8 cellular contexts compared by ENCODE assay signal in the genomic region with DNA sequence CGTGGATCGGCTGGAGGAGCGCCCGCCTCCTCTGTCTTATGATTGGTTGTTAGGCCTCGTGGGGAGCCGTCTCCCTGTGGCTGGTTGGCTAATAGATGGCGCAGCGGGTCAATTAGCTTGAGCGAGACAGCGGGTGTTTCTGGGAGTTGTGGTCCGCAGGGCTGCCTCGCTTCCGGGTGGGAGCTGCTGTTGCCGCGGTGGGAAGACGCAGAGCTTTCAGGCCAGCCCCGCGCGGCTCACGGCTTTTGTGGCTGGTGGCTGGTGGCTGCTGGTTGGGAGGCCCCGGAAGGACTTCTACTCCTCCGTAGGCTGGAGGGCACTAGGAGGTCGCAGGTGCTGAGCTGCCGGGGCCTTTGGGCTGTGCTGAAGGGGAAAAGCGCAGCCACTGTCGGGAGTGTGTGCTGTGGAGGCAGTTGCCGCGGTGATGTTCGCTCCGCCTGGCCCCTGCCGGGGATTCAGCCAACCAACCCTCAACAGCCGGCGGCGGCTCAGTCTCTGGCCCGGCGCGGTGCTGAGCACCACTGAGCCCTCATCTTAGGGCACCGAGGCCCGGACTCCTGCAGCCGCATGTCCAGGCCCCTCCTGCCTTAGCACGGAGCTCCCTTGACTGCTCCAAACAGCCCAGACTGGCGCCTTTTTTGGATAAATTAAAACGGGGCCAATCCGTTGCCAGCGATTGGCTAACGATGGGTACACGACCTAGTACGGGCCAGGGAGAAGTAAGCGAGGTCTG. TPM values are rescaled to one million over a fixed set of nuclear protein-coding genes. Genes with fewer than 3 reads are reported as not detected.
DNase-seq lines count a peak whose midpoint lies in the region; ATAC-seq and TF ChIP-seq lines count a peak whose summit lies in the region.

No MANE protein-coding gene starts in this region.

- H3K27ac ChIP-seq in upper lobe of right lung, result peak overlapping the region; percentile 86

- ATAC-seq in HG02840 (IDR thresholded peaks at IDR 0.05; ENCODE audit: low FRiP score, unreplicated experiment), result peak; percentile 91
- ATAC-seq in left cardiac atrium, result peak; percentile 91 to 95
- peak; percentile 91 for ATAC-seq in upper lobe of right lung

- H3K4me3 ChIP-seq in upper lobe of right lung, result peak overlapping the region; percentile 90

- peaks cover 12% of the 10 kb centered on the region for H3K4me1 ChIP-seq in upper lobe of right lung

- in situ Hi-C loops in GM13976 (cut with MboI; ENCODE audit: low sequenced_read_pairs, unreplicated experiment), result no loop called here

- no peaks in the 10 kb centered on the region for H3K27me3 ChIP-seq in upper lobe of right lung

- DNase-seq in GM13976 (ENCODE audit: low spot score), result peak; percentile 94
- DNase-seq in NCI-H1436 (lab: John Stamatoyannopoulos, UW), result peak; percentile 99
- peak; percentile 94 for DNase-seq in T follicular helper cell (ENCODE audit: low read depth)
- DNase-seq in amniotic stem cell (lab: John Stamatoyannopoulos, UW), result peak; percentile 96
- DNase-seq in left cardiac atrium, result peak; percentile 98
- peak; percentile 98 for DNase-seq in posterior vena cava (ENCODE audit: low spot score)
- DNase-seq in upper lobe of right lung, result peak; percentile 97

- intact Hi-C loops in left cardiac atrium (cut with DNase I), result loop anchor here in 1 of 2 donors (1.0 kb wide), 1 partner anchor 25 kb away; a partner anchor contains a TSS
- intact Hi-C loops in posterior vena cava (cut with DNase I), result no loop called here
- intact Hi-C loops in upper lobe of right lung (cut with DNase I), result no loop called here

- no peaks in the 10 kb centered on the region for H3K36me3 ChIP-seq in upper lobe of right lung

- no peaks in the 10 kb centered on the region for H3K9me3 ChIP-seq in upper lobe of right lung

- TF ChIP-seq CTCF in GM13976 (IDR thresholded peaks at IDR 0.05; ENCODE audit: borderline replicate concordance, control extremely low read depth, extremely low read depth, insufficient read depth, missing control alignments), result no peak
- no peak for TF ChIP-seq CTCF in upper lobe of right lung (IDR thresholded peaks at IDR 0.05)

RNA-seq across cellular contexts. Expression of a gene that starts 0.7 kb away (rescaled TPM):
- total RNA-seq in left cardiac atrium, result 1 to 10 TPM; 2.1 to 2.3 TPM
- 1 to 10 TPM; 3.1 to 3.2 TPM for total RNA-seq in posterior vena cava
- 3.4 TPM for total RNA-seq in upper lobe of right lung

RNA-seq across cellular contexts. Expression of a gene that starts 24.9 kb away (rescaled TPM):
- 10 to 100 TPM; 53.5 to 67.1 TPM for total RNA-seq in left cardiac atrium
- 10 to 100 TPM; 48.6 to 73.8 TPM for total RNA-seq in posterior vena cava
- total RNA-seq in upper lobe of right lung, result 53.1 TPM

Comparison
In these comparisons a context has a peak if more than half of its experiments do, and no peak if none do; other contexts are left out.
1. Peak in every context shown above with its lines: DNase-seq, ATAC-seq, H3K4me3 ChIP-seq and H3K27ac ChIP-seq.